In the genomic region with DNA sequence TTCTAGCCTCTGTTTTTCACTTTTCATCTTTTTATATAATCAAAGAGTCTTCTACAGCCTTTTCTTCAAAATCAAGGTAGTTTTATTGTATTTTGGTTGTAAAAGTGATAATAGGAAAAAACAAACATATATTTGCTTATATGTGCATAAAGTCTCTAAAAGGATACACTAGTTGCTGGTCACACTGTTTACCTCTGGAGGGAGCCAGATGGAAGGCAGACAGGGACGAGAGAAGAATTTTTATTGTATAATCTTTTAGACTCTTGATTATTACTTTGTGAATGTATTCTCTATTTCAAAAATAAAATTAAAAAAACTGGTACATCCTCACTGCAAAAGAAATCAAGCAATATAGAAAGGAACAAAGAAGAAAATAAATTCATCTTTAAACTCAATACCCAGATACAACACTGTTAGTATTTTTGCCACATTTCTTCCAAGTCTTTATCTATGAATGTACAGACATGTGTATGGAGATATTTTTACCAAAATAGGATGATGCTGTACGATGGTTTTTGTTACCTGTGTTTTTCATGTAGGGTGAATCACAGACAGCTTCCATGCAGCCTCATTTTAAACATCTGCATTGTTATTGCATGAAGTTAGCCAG, we compare ENCODE assay signal across 8 cellular contexts. TPM values are rescaled to one million over a fixed set of nuclear protein-coding genes. Genes with fewer than 3 reads are reported as not detected.
A peak's percentile ranks its signal among the peaks of the same experiment; 100 is the strongest.
DNase-seq lines count a peak whose midpoint lies in the region; FAIRE-seq and TF ChIP-seq lines count a peak whose summit lies in the region.

No MANE protein-coding gene starts in this region.

- H2AFZ ChIP-seq in osteoblast (ENCODE audit: low read length) = no peak overlapping the region

- H3K27me3 ChIP-seq in osteoblast (ENCODE audit: insufficient read depth, low read length) = no peaks in the 10 kb centered on the region

- H3K4me2 ChIP-seq in osteoblast (ENCODE audit: insufficient read depth, low read length) = no peak overlapping the region

- no peak for FAIRE-seq in GM12892 (lab: Jason Lieb, UNC)

- TF ChIP-seq POLR2A in erythroblast (IDR thresholded peaks at IDR 0.05; ENCODE audit: low read length) (no peak), GM12892 (IDR thresholded peaks at IDR 0.05; ENCODE audit: low read depth, low read length) (no peak)

- no peak overlapping the region for H3K27ac ChIP-seq in osteoblast (ENCODE audit: low read depth, low read length)

- no peaks in the 10 kb centered on the region for H3K36me3 ChIP-seq in osteoblast (ENCODE audit: insufficient read depth, low read length)

- H3K4me1 ChIP-seq in osteoblast (ENCODE audit: insufficient read depth, low read length) = no peaks in the 10 kb centered on the region

- DNase-seq in NCI-H146 (lab: John Stamatoyannopoulos, UW) (peak; percentile 21), NCI-H146 treated with DMSO at 0.1 percent for 48 hours (lab: John Stamatoyannopoulos, UW; ENCODE audit: unreplicated experiment) (no peak), HT1080 (ENCODE audit: low read depth) (peak; percentile 10), SKM-1 (lab: John Stamatoyannopoulos, UW; ENCODE audit: unreplicated experiment) (peak; percentile 3), erythroblast (lab: John Stamatoyannopoulos, UW) (peak; percentile 61 to 76), osteoblast (ENCODE audit: insufficient read length, low spot score, missing footprints) (no peak), GM12892 (ENCODE audit: insufficient read length) (no peak), islet precursor cell (no peak)

- TF ChIP-seq CTCF in osteoblast (IDR thresholded peaks at IDR 0.05; ENCODE audit: extremely low read depth, low read depth, low read length) = peak; percentile 74

- H3K4me3 ChIP-seq in osteoblast (ENCODE audit: insufficient read depth, low read length) = no peak overlapping the region

- H4K20me1 ChIP-seq in osteoblast (ENCODE audit: insufficient read depth, low read length) = no peaks in the 10 kb centered on the region

- H3K79me2 ChIP-seq in osteoblast (ENCODE audit: insufficient read depth, low read length) = no peaks in the 10 kb centered on the region

- H3K9me3 ChIP-seq in osteoblast (ENCODE audit: low read depth, low read length) = no peaks in the 10 kb centered on the region

RNA-seq across cellular contexts. Expression of a gene that starts 6.1 kb away (rescaled TPM):
- not detected in 2 replicates for total RNA-seq in HT1080 (2014; rRNA removed; shearing (Covaris generic))
- polyA plus RNA-seq in HT1080 (2015; cell fraction: cytosol; rRNA removed) = not detected in 2 replicates
- polyA plus RNA-seq in HT1080 (2015; cell fraction: nucleus; rRNA removed) = not detected in 2 replicates
- total RNA-seq in osteoblast = not detected in 2 replicates
- 8.7 TPM for polyA plus RNA-seq in GM12892 (2012; ENCODE audit: missing spikeins)

RNA-seq across cellular contexts. Expression of a gene that starts 30.8 kb away (rescaled TPM):
- 0.43 TPM in 1 of 2 replicates, not detected in the other for total RNA-seq in HT1080 (2014; rRNA removed; shearing (Covaris generic))
- polyA plus RNA-seq in HT1080 (2015; cell fraction: cytosol; rRNA removed) = 0.34 and 0.62 TPM in 2 replicates
- 0.53 and 0.57 TPM in 2 replicates for polyA plus RNA-seq in HT1080 (2015; cell fraction: nucleus; rRNA removed)
- total RNA-seq in osteoblast = 1.4 and 2.4 TPM in 2 replicates
- 0.98 TPM for polyA plus RNA-seq in GM12892 (2012; ENCODE audit: missing spikeins)

RNA-seq across cellular contexts. Expression of a gene that starts 33.9 kb away (rescaled TPM):
- total RNA-seq in HT1080 (2014; rRNA removed; shearing (Covaris generic)) = 98.4 and 101 TPM in 2 replicates
- 68.5 and 71.8 TPM in 2 replicates for polyA plus RNA-seq in HT1080 (2015; cell fraction: cytosol; rRNA removed)
- 46.8 and 50.6 TPM in 2 replicates for polyA plus RNA-seq in HT1080 (2015; cell fraction: nucleus; rRNA removed)
- total RNA-seq in osteoblast = 18.1 and 21.8 TPM in 2 replicates
- 24.1 TPM for polyA plus RNA-seq in GM12892 (2012; ENCODE audit: missing spikeins)

RNA-seq across cellular contexts. Expression of a gene that starts 33.9 kb away (rescaled TPM):
- 54.7 and 57.7 TPM in 2 replicates for total RNA-seq in HT1080 (2014; rRNA removed; shearing (Covaris generic))
- 58.8 and 62.0 TPM in 2 replicates for polyA plus RNA-seq in HT1080 (2015; cell fraction: cytosol; rRNA removed)
- polyA plus RNA-seq in HT1080 (2015; cell fraction: nucleus; rRNA removed) = 26.0 and 27.2 TPM in 2 replicates
- total RNA-seq in osteoblast = 20.9 and 27.9 TPM in 2 replicates
- polyA plus RNA-seq in GM12892 (2012; ENCODE audit: missing spikeins) = 38.7 TPM

RNA-seq across cellular contexts. Expression of a gene that starts 40.0 kb away (rescaled TPM):
- not detected in 2 replicates for total RNA-seq in HT1080 (2014; rRNA removed; shearing (Covaris generic))
- polyA plus RNA-seq in HT1080 (2015; cell fraction: cytosol; rRNA removed) = not detected in 2 replicates
- not detected in 2 replicates for polyA plus RNA-seq in HT1080 (2015; cell fraction: nucleus; rRNA removed)
- total RNA-seq in osteoblast = not detected in 2 replicates
- 1.4 TPM for polyA plus RNA-seq in GM12892 (2012; ENCODE audit: missing spikeins)

Comparison
In these comparisons a context has a peak if more than half of its experiments do, and no peak if none do; other contexts are left out.
1. DNase-seq: peak in NCI-H146 (single experiment), HT1080 (single experiment), SKM-1 (single experiment) and erythroblast (2 of 2); none in NCI-H146 treated with DMSO at 0.1 percent for 48 hours (single experiment), osteoblast (single experiment), GM12892 (single experiment) and islet precursor cell (single experiment).